ENCODE assay signal across 22 cellular contexts in genomic region chr6:69973138-69973537, GRCh38.
DNase-seq lines count a peak whose midpoint lies in the region; TF ChIP-seq lines count a peak whose summit lies in the region.
"Had no signal": no experiment of that assay in that cellular context is flagged by ENCODE, and none has a peak within 500 bp of the region (broad histone marks: within the 10 kb centered on the region; RNA-seq: fewer than 3 reads in every experiment).

No MANE protein-coding gene starts in this region.

- no peak overlapping the region for H3K27ac ChIP-seq in neural progenitor cell
- H3K27ac ChIP-seq: 22Rv1, BLaER1, SJSA1 had no signal

- TF ChIP-seq CTCF in choroid plexus epithelial cell (conservative IDR thresholded peaks at IDR 0.05; ENCODE audit: low read depth, low read length) (no peak), neural progenitor cell (IDR thresholded peaks at IDR 0.05) (no peak), CD14-positive monocyte (IDR thresholded peaks at IDR 0.05) (no peak)

- DNase-seq in DMS 273 (lab: John Stamatoyannopoulos, UW; ENCODE audit: unreplicated experiment): peak; percentile 25
- no peak for DNase-seq in DMS 273 treated with DMSO at 0.1 percent for 48 hours (lab: John Stamatoyannopoulos, UW)
- peak; percentile 26 for DNase-seq in H7
- peak; percentile 9 for DNase-seq in choroid plexus epithelial cell (ENCODE audit: low read depth)
- DNase-seq in neural progenitor cell (ENCODE audit: low spot score): peak; percentile 21
- no peak for DNase-seq in mesenteric fat pad (ENCODE audit: low spot score)
- DNase-seq in GM19240 (ENCODE audit: insufficient read length, low spot score): no peak
- no peak for DNase-seq in CD14-positive monocyte (ENCODE audit: low spot score)
- DNase-seq: ACHN; Caco-2; CD4-positive, alpha-beta memory T cell; GDM1; Karpas-422; MV-4-11; NCI-H1105 treated with DMSO at 0.1 percent for 48 hours; NCI-H1694; NCI-H2081 treated with DMSO at 0.1 percent for 48 hours; NCI-H2227 treated with DMSO at 0.1 percent for 48 hours; NCI-H510A had no signal

- no peaks in the 10 kb centered on the region for H3F3A ChIP-seq in neural progenitor cell (ENCODE audit: low read depth)

- H3K4me1 ChIP-seq in neural progenitor cell: peaks cover 12% of the 10 kb centered on the region
- H3K4me1 ChIP-seq: BLaER1, Caco-2, SJSA1 had no signal

- intact Hi-C loops in CD14-positive monocyte (cut with micrococcal nuclease): no loop called here

- H3K9me3 ChIP-seq in neural progenitor cell (ENCODE audit: low read depth): no peaks in the 10 kb centered on the region
- H3K9me3 ChIP-seq: BLaER1, Caco-2, SJSA1 had no signal

- H3K36me3 Mint-ChIP-seq in neural progenitor cell: no peaks in the 10 kb centered on the region
- H3K36me3 Mint-ChIP-seq in CD14-positive monocyte: no peaks in the 10 kb centered on the region
- H3K36me3 Mint-ChIP-seq: CD4-positive, alpha-beta memory T cell had no signal

- H3K27ac Mint-ChIP-seq in neural progenitor cell (no peak overlapping the region), CD14-positive monocyte (no peak overlapping the region)
- H3K27ac Mint-ChIP-seq: CD4-positive, alpha-beta memory T cell had no signal

- peak overlapping the region; percentile 22 for H3K4me2 ChIP-seq in neural progenitor cell
- H3K4me2 ChIP-seq: BLaER1 had no signal

- H3K4me3 ChIP-seq in H7 (ENCODE audit: insufficient read depth, low read depth, low read length): no peak overlapping the region
- H3K4me3 ChIP-seq in choroid plexus epithelial cell (ENCODE audit: low read depth, low read length): no peak overlapping the region
- H3K4me3 ChIP-seq in neural progenitor cell: no peak overlapping the region
- H3K4me3 ChIP-seq: BLaER1, SJSA1 had no signal

- H3K27me3 ChIP-seq in H7 (ENCODE audit: control insufficient read depth, insufficient read depth, low read length): no peaks in the 10 kb centered on the region
- no peaks in the 10 kb centered on the region for H3K27me3 ChIP-seq in neural progenitor cell
- H3K27me3 ChIP-seq: BLaER1, SJSA1 had no signal

- H3K9me3 Mint-ChIP-seq in neural progenitor cell (no peaks in the 10 kb centered on the region), CD14-positive monocyte (peaks cover 0 to 2% (median 0%) of the 10 kb centered on the region in 7 donors)
- H3K9me3 Mint-ChIP-seq: CD4-positive, alpha-beta memory T cell had no signal

- no peaks in the 10 kb centered on the region for H4K20me1 ChIP-seq in neural progenitor cell (ENCODE audit: low read depth)
- H4K20me1 ChIP-seq: BLaER1 had no signal

- no peak overlapping the region for H3K9ac ChIP-seq in neural progenitor cell
- H3K9ac ChIP-seq: BLaER1 had no signal

- no peak overlapping the region for H2AFZ ChIP-seq in neural progenitor cell (replicated peaks)

- H3K4me3 Mint-ChIP-seq in neural progenitor cell (no peak overlapping the region), CD14-positive monocyte (no peak overlapping the region)
- H3K4me3 Mint-ChIP-seq: CD4-positive, alpha-beta memory T cell had no signal

- H3K27me3 Mint-ChIP-seq in neural progenitor cell (ENCODE audit: insufficient read depth, low read depth) (peaks cover 2% of the 10 kb centered on the region), CD14-positive monocyte (ENCODE audit: low read depth in 3 of 3) (no peaks in the 10 kb centered on the region)

- H3K36me3 ChIP-seq in H7 (replicated peaks; ENCODE audit: control insufficient read depth, insufficient read depth, low read length) (no peaks in the 10 kb centered on the region), neural progenitor cell (no peaks in the 10 kb centered on the region)
- H3K36me3 ChIP-seq: BLaER1, SJSA1 had no signal

- no peaks in the 10 kb centered on the region for H3K79me2 ChIP-seq in neural progenitor cell (ENCODE audit: low read depth)

- peaks cover 11% of the 10 kb centered on the region for H3K4me1 Mint-ChIP-seq in neural progenitor cell
- H3K4me1 Mint-ChIP-seq in CD14-positive monocyte: no peaks in the 10 kb centered on the region
- H3K4me1 Mint-ChIP-seq: CD4-positive, alpha-beta memory T cell had no signal

Comparison
In these comparisons a context has a peak if more than half of its experiments do, and no peak if none do; other contexts are left out.
1. DNase-seq: peak in DMS 273 (single experiment), H7 (single experiment), choroid plexus epithelial cell (single experiment) and neural progenitor cell (single experiment); none in DMS 273 treated with DMSO at 0.1 percent for 48 hours (single experiment), mesenteric fat pad (single experiment), GM19240 (single experiment) and CD14-positive monocyte (single experiment).